Comparison of ENCODE assay signal across 10 cellular contexts in genomic region chr22:45551310-45552016, GRCh38. TPM values are rescaled to one million over a fixed set of nuclear protein-coding genes. Genes with fewer than 3 reads are reported as not detected.
DNase-seq lines count a peak whose midpoint lies in the region; ATAC-seq and TF ChIP-seq lines count a peak whose summit lies in the region.
"Had no signal": no experiment of that assay in that cellular context is flagged by ENCODE, and none has a peak within 500 bp of the region (broad histone marks: within the 10 kb centered on the region; RNA-seq: fewer than 3 reads in every experiment).

No MANE protein-coding gene starts in this region.

- no peak for TF ChIP-seq CTCF in adrenal gland (IDR thresholded peaks at IDR 0.05)
- TF ChIP-seq CTCF in gastroesophageal sphincter (IDR thresholded peaks at IDR 0.05) = no peak
- no peak for TF ChIP-seq CTCF in neural progenitor cell (IDR thresholded peaks at IDR 0.05)
- TF ChIP-seq CTCF in upper lobe of right lung (IDR thresholded peaks at IDR 0.05) = no peak

- DNase-seq in adrenal gland = peak; percentile 46 to 88 (median 81)
- DNase-seq in neural progenitor cell (ENCODE audit: low spot score) = no peak
- no peak for DNase-seq in upper lobe of right lung
- no peak for DNase-seq in activated CD4-positive, alpha-beta T cell treated with anti-CD3 and anti-CD28 coated beads, Interleukin-2, amount 10 ng/mL, durations not matched to agents 24 days and 14 days
- DNase-seq in SW480 (ENCODE audit: low spot score) = no peak
- no peak for DNase-seq in NCI-H526 (lab: John Stamatoyannopoulos, UW)
- no peak for DNase-seq in DMS153 treated with DMSO at 0.1 percent for 48 hours (lab: John Stamatoyannopoulos, UW; ENCODE audit: unreplicated experiment)
- DNase-seq: activated T-cell treated with anti-CD3 and anti-CD28 coated beads for 4 hours had no signal

- no peak overlapping the region for H3K9ac ChIP-seq in neural progenitor cell

- peaks cover 18% of the 10 kb centered on the region for H3F3A ChIP-seq in neural progenitor cell (ENCODE audit: low read depth)

- TF ChIP-seq POLR2A in adrenal gland (IDR thresholded peaks at IDR 0.05) (no peak), gastroesophageal sphincter (IDR thresholded peaks at IDR 0.05) (no peak)

- H3K4me1 Mint-ChIP-seq in neural progenitor cell = peaks cover 35% of the 10 kb centered on the region
- no peaks in the 10 kb centered on the region for H3K4me1 Mint-ChIP-seq in activated CD4-positive, alpha-beta T cell treated with anti-CD3 and anti-CD28 coated beads, Interleukin-2, amount 10 ng/mL, durations not matched to agents 24 days and 14 days

- H3K79me2 ChIP-seq in neural progenitor cell (ENCODE audit: low read depth) = no peaks in the 10 kb centered on the region

- no peaks in the 10 kb centered on the region for H4K20me1 ChIP-seq in neural progenitor cell (ENCODE audit: low read depth)

- whole genome bisulfite sequencing in adrenal gland, 4 donors = 31 to 43% (median 39%) methylated on average over 11 to 18 of the region's 18 CpGs
- WGBS in gastroesophageal sphincter (ENCODE audit: low coverage in 1 of 2), 2 donors = 38% methylated on average over 14 of the region's 18 CpGs; no CpG with 5 or more reads in 1 of the 2 donors

- peaks cover 4% of the 10 kb centered on the region for H3K9me3 Mint-ChIP-seq in neural progenitor cell
- H3K9me3 Mint-ChIP-seq in activated CD4-positive, alpha-beta T cell treated with anti-CD3 and anti-CD28 coated beads, Interleukin-2, amount 10 ng/mL, durations not matched to agents 24 days and 14 days = no peaks in the 10 kb centered on the region

- no peak for ATAC-seq in gastroesophageal sphincter
- ATAC-seq in upper lobe of right lung = no peak

- no peaks in the 10 kb centered on the region for H3K9me3 ChIP-seq in adrenal gland (replicated peaks in 1 of 3)
- no peaks in the 10 kb centered on the region for H3K9me3 ChIP-seq in gastroesophageal sphincter
- H3K9me3 ChIP-seq in neural progenitor cell (ENCODE audit: low read depth) = no peaks in the 10 kb centered on the region
- no peaks in the 10 kb centered on the region for H3K9me3 ChIP-seq in upper lobe of right lung

- no peak overlapping the region for H3K4me2 ChIP-seq in neural progenitor cell

- intact Hi-C loops in adrenal gland (cut with DNase I) (loop anchor here (5.0 kb wide), 3 partner anchors 104 to 279 kb away; no protein-coding TSS in a partner anchor), upper lobe of right lung (cut with DNase I) (no loop called here)
- intact Hi-C loops in activated CD4-positive, alpha-beta T cell treated with anti-CD3 and anti-CD28 coated beads, Interleukin-2, amount 10 ng/mL, durations not matched to agents 24 days and 14 days (cut with micrococcal nuclease) = loop anchor here (5.0 to 10.0 kb wide), 2 partner anchors 107 to 279 kb away; no protein-coding TSS in a partner anchor

- H3K4me1 ChIP-seq in adrenal gland (replicated peaks in 1 of 2) (peaks cover 6 to 35% of the 10 kb centered on the region in 2 donors), gastroesophageal sphincter (peaks cover 10 to 71% (median 55%) of the 10 kb centered on the region in 3 donors), neural progenitor cell (peaks cover 10% of the 10 kb centered on the region), upper lobe of right lung (peaks cover 28% of the 10 kb centered on the region)

- no peaks in the 10 kb centered on the region for H3K36me3 ChIP-seq in adrenal gland (replicated peaks in 1 of 2)
- H3K36me3 ChIP-seq in gastroesophageal sphincter = peaks cover 0 to 19% of the 10 kb centered on the region in 2 donors
- H3K36me3 ChIP-seq in neural progenitor cell = no peaks in the 10 kb centered on the region
- H3K36me3 ChIP-seq in upper lobe of right lung = no peaks in the 10 kb centered on the region
- H3K36me3 ChIP-seq: cardiac muscle cell had no signal

- H3K27me3 ChIP-seq in adrenal gland (no peaks in the 10 kb centered on the region), gastroesophageal sphincter (no peaks in the 10 kb centered on the region), neural progenitor cell (no peaks in the 10 kb centered on the region), upper lobe of right lung (no peaks in the 10 kb centered on the region)
- H3K27me3 ChIP-seq: cardiac muscle cell had no signal

- H3K4me3 ChIP-seq in adrenal gland = no peak overlapping the region
- no peak overlapping the region for H3K4me3 ChIP-seq in gastroesophageal sphincter
- H3K4me3 ChIP-seq in neural progenitor cell = no peak overlapping the region
- no peak overlapping the region for H3K4me3 ChIP-seq in upper lobe of right lung
- H3K4me3 ChIP-seq: cardiac muscle cell had no signal

- peak overlapping the region; percentile 79 for H3K27ac Mint-ChIP-seq in neural progenitor cell
- H3K27ac Mint-ChIP-seq in activated CD4-positive, alpha-beta T cell treated with anti-CD3 and anti-CD28 coated beads, Interleukin-2, amount 10 ng/mL, durations not matched to agents 24 days and 14 days = no peak overlapping the region

- H3K4me3 Mint-ChIP-seq in neural progenitor cell = no peak overlapping the region
- no peak overlapping the region for H3K4me3 Mint-ChIP-seq in activated CD4-positive, alpha-beta T cell treated with anti-CD3 and anti-CD28 coated beads, Interleukin-2, amount 10 ng/mL, durations not matched to agents 24 days and 14 days

- peaks cover 18% of the 10 kb centered on the region for H3K27me3 Mint-ChIP-seq in neural progenitor cell (ENCODE audit: insufficient read depth, low read depth)
- peaks cover 2% of the 10 kb centered on the region for H3K27me3 Mint-ChIP-seq in activated CD4-positive, alpha-beta T cell treated with anti-CD3 and anti-CD28 coated beads, Interleukin-2, amount 10 ng/mL, durations not matched to agents 24 days and 14 days

- H3K27ac ChIP-seq in adrenal gland (peak overlapping the region in 3 of 5 donors; percentile 22 to 87 (median 76)), gastroesophageal sphincter (peak overlapping the region; percentile 72 to 92 (median 88)), neural progenitor cell (peak overlapping the region; percentile 11), upper lobe of right lung (peak overlapping the region; percentile 80)
- H3K27ac ChIP-seq: cardiac muscle cell had no signal

- TF ChIP-seq EP300 in gastroesophageal sphincter (IDR thresholded peaks at IDR 0.05) = no peak

- no peak overlapping the region for H2AFZ ChIP-seq in neural progenitor cell (replicated peaks)

- H3K36me3 Mint-ChIP-seq in neural progenitor cell = peaks cover 21% of the 10 kb centered on the region
- H3K36me3 Mint-ChIP-seq in activated CD4-positive, alpha-beta T cell treated with anti-CD3 and anti-CD28 coated beads, Interleukin-2, amount 10 ng/mL, durations not matched to agents 24 days and 14 days (ENCODE audit: low read depth) = no peaks in the 10 kb centered on the region

RNA-seq across cellular contexts. Expression of gene FBLN1, which starts 48.8 kb away (rescaled TPM):
- 100 to 1,000 TPM; 113 to 387 (median 243) TPM for total RNA-seq in adrenal gland
- polyA plus RNA-seq in adrenal gland = 100 to 1,000 TPM in 1 of 3 donors, 10 to 100 TPM in 2; 42.1 to 139 (median 83.6) TPM
- total RNA-seq in gastroesophageal sphincter = 100 to 1,000 TPM; 241 to 597 (median 382) TPM
- 84.3 and 163 TPM in 2 replicates for total RNA-seq in neural progenitor cell (ENCODE audit: low replicate concordance)
- 272 TPM for total RNA-seq in upper lobe of right lung
- not detected in 2 replicates for total RNA-seq in activated CD4-positive, alpha-beta T cell treated with anti-CD3 and anti-CD28 coated beads, Interleukin-2, amount 10 ng/mL, durations not matched to agents 24 days and 14 days

Comparison
In these comparisons a context has a peak if more than half of its experiments do, and no peak if none do; other contexts are left out.
1. DNase-seq: peak in adrenal gland (7 of 7); none in neural progenitor cell (single experiment), upper lobe of right lung (single experiment), activated CD4-positive, alpha-beta T cell treated with anti-CD3 and anti-CD28 coated beads, Interleukin-2, amount 10 ng/mL, durations not matched to agents 24 days and 14 days (single experiment), SW480 (single experiment), NCI-H526 (0 of 2) and DMS153 treated with DMSO at 0.1 percent for 48 hours (single experiment).
2. H3K27ac ChIP-seq: peak in every context shown above with its lines; median percentile 88 in gastroesophageal sphincter; 80 in upper lobe of right lung; 76 in adrenal gland; 11 in neural progenitor cell.
3. RNA of gene FBLN1, which starts 48.8 kb away (total RNA-seq): 241 to 597 TPM in gastroesophageal sphincter, 272 TPM in upper lobe of right lung (single experiment), 113 to 387 TPM in adrenal gland and 84.3 to 163 TPM in neural progenitor cell; not detected in activated CD4-positive, alpha-beta T cell treated with anti-CD3 and anti-CD28 coated beads, Interleukin-2, amount 10 ng/mL, durations not matched to agents 24 days and 14 days; every median in the first group is over 10 times any median in the second.